In the genomic region with DNA sequence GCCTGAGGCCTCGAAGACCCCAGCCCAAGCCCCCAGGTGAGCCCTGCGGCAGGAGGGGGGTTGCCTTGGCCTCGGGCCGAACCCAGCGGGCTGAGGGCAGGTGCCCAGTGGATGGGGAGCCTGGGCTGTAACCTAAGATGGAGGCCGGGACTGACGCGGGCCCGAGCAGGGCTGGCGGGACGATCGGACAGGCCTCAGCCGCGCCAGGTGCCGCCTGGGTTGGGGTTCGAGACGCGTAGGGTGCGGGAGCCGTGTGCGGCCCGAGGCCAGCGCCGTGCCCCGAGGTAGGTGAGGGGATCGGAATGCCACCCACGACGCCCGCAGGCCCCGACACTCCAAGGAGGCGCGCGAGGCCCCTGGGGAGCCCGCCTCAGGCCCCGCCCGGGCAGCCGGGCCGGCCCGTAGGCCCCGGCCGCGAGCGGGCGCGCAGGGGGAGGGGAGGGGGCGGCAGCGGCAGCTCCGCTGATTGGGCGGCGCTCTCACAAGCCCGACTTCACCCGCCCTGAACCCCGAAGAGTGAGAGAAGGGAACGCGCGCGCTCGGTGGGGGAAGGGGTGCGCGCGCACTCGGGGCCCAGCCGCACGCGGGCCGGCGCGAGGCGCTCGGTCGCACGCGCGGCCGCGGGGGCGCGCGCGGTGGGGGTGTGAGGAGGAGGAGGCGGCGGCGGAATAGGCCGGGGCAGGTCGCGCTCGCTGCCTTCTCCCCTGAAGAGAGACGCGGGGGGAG, we compare ENCODE assay signal across 8 cellular contexts. TPM values are rescaled to one million over a fixed set of nuclear protein-coding genes. Genes with fewer than 3 reads are reported as not detected.
DNase-seq lines count a peak whose midpoint lies in the region; ATAC-seq and TF ChIP-seq lines count a peak whose summit lies in the region.

A gene with protein sequence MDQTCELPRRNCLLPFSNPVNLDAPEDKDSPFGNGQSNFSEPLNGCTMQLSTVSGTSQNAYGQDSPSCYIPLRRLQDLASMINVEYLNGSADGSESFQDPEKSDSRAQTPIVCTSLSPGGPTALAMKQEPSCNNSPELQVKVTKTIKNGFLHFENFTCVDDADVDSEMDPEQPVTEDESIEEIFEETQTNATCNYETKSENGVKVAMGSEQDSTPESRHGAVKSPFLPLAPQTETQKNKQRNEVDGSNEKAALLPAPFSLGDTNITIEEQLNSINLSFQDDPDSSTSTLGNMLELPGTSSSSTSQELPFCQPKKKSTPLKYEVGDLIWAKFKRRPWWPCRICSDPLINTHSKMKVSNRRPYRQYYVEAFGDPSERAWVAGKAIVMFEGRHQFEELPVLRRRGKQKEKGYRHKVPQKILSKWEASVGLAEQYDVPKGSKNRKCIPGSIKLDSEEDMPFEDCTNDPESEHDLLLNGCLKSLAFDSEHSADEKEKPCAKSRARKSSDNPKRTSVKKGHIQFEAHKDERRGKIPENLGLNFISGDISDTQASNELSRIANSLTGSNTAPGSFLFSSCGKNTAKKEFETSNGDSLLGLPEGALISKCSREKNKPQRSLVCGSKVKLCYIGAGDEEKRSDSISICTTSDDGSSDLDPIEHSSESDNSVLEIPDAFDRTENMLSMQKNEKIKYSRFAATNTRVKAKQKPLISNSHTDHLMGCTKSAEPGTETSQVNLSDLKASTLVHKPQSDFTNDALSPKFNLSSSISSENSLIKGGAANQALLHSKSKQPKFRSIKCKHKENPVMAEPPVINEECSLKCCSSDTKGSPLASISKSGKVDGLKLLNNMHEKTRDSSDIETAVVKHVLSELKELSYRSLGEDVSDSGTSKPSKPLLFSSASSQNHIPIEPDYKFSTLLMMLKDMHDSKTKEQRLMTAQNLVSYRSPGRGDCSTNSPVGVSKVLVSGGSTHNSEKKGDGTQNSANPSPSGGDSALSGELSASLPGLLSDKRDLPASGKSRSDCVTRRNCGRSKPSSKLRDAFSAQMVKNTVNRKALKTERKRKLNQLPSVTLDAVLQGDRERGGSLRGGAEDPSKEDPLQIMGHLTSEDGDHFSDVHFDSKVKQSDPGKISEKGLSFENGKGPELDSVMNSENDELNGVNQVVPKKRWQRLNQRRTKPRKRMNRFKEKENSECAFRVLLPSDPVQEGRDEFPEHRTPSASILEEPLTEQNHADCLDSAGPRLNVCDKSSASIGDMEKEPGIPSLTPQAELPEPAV (N-terminal part only) (plus strand): TSS at position 655 of the 726 bp plus-strand sequence. CDS start 1,331 bp downstream, outside the sequence.

- CTCF ChIA-PET in CD8-positive, alpha-beta memory T cell (lab: Charles Lee): interaction anchor here (0.7 to 5.1 kb wide), 2 partner anchors 20 to 46 kb away, joined by 3 to 30 read pairs; no protein-coding TSS in a partner anchor

- peak within 1 kb of the TSS; percentile 74 for H3K27ac ChIP-seq in CD8-positive, alpha-beta memory T cell (ENCODE audit: low read depth, low read length)
- peak within 1 kb of the TSS; percentile 83 for H3K27ac ChIP-seq in HL-60 (replicated peaks)
- H3K27ac ChIP-seq in SJCRH30: peak within 1 kb of the TSS; percentile 88
- peak within 1 kb of the TSS; percentile 59 to 97 (median 92) for H3K27ac ChIP-seq in gastroesophageal sphincter
- peak within 1 kb of the TSS; percentile 98 for H3K27ac ChIP-seq in substantia nigra (ENCODE audit: low read depth, low read length, poor library complexity, severe bottlenecking)

- DNase-seq in CD8-positive, alpha-beta memory T cell: peak; percentile 83 to 94 (median 89)
- peak; percentile 78 to 83 for DNase-seq in HL-60 (ENCODE audit: low read depth in 1 of 2, low spot score in 1 of 2)
- DNase-seq in SJCRH30: no peak
- peak; percentile 91 for DNase-seq in activated naive CD4-positive, alpha-beta T cell treated with Interleukin-2 at 50 U/mL for 16 hours
- peak in 55 of 56 donors; percentile 55 to 98 (median 89) for DNase-seq in nucleus accumbens (lab: John Stamatoyannopoulos, UW)
- peak; percentile 63 to 97 (median 89) for DNase-seq in substantia nigra (lab: John Stamatoyannopoulos, UW)

- H3K36me3 Mint-ChIP-seq in CD8-positive, alpha-beta memory T cell: peaks cover 3 to 34% (median 9%) of the 10 kb centered on the region in 3 donors

- H3K9me3 ChIP-seq in CD8-positive, alpha-beta memory T cell (ENCODE audit: low read length): no peaks in the 10 kb centered on the region
- H3K9me3 ChIP-seq in SJCRH30 (replicated peaks): no peaks in the 10 kb centered on the region
- H3K9me3 ChIP-seq in gastroesophageal sphincter: no peaks in the 10 kb centered on the region

- H3K27me3 ChIP-seq in CD8-positive, alpha-beta memory T cell (ENCODE audit: insufficient read depth, low read length, poor library complexity, severe bottlenecking): no peaks in the 10 kb centered on the region
- no peaks in the 10 kb centered on the region for H3K27me3 ChIP-seq in HL-60 (ENCODE audit: insufficient read depth, poor library complexity, severe bottlenecking)
- H3K27me3 ChIP-seq in SJCRH30: no peaks in the 10 kb centered on the region
- no peaks in the 10 kb centered on the region for H3K27me3 ChIP-seq in gastroesophageal sphincter

- WGBS in gastroesophageal sphincter (ENCODE audit: low coverage in 1 of 2), 2 donors: no CpG with 5 or more reads among the region's 89 CpGs

- H3K4me3 ChIP-seq in CD8-positive, alpha-beta memory T cell (ENCODE audit: low read length): peak within 1 kb of the TSS; percentile 65
- H3K4me3 ChIP-seq in HL-60 (replicated peaks; ENCODE audit: insufficient read depth, low read length) (peak within 1 kb of the TSS; percentile 64), SJCRH30 (peak within 1 kb of the TSS; percentile 62), gastroesophageal sphincter (peak within 1 kb of the TSS; percentile 50 to 80)

- H3K27ac Mint-ChIP-seq in CD8-positive, alpha-beta memory T cell: peak within 1 kb of the TSS; percentile 59 to 97 (median 90)

- TF ChIP-seq CTCF in HL-60 (IDR thresholded peaks at IDR 0.05; ENCODE audit: insufficient read depth, low read length) (no peak), gastroesophageal sphincter (IDR thresholded peaks at IDR 0.05) (no peak)

- POLR2A ChIA-PET in CD8-positive, alpha-beta memory T cell (lab: Charles Lee): interaction anchor here (0.6 to 2.9 kb wide), 6 partner anchors 20 to 383 kb away, joined by 3 to 16 read pairs (median 4); a partner anchor contains a TSS

- ATAC-seq in GM19452 (IDR thresholded peaks at IDR 0.05; ENCODE audit: unreplicated experiment) (peak; percentile 69), gastroesophageal sphincter (peak; percentile 84)

- H3K4me1 ChIP-seq in CD8-positive, alpha-beta memory T cell (ENCODE audit: insufficient read depth, low read length): peaks cover 64% of the 10 kb centered on the region
- H3K4me1 ChIP-seq in SJCRH30: no peaks in the 10 kb centered on the region; the same call in 1 of the 2 replicates
- H3K4me1 ChIP-seq in gastroesophageal sphincter: peaks cover 10 to 56% (median 32%) of the 10 kb centered on the region in 3 donors

- peak; percentile 47 to 48 for TF ChIP-seq POLR2A in gastroesophageal sphincter (IDR thresholded peaks at IDR 0.05)

- H3K27me3 Mint-ChIP-seq in CD8-positive, alpha-beta memory T cell: no peaks in the 10 kb centered on the region

- TF ChIP-seq EP300 in gastroesophageal sphincter (IDR thresholded peaks at IDR 0.05): no peak

- peaks cover 52 to 61% (median 55%) of the 10 kb centered on the region in 3 donors for H3K4me1 Mint-ChIP-seq in CD8-positive, alpha-beta memory T cell

- no peaks in the 10 kb centered on the region for H3K9me3 Mint-ChIP-seq in CD8-positive, alpha-beta memory T cell

- H3K4me3 Mint-ChIP-seq in CD8-positive, alpha-beta memory T cell: peak within 1 kb of the TSS; percentile 82 to 93 (median 88)

- H3K36me3 ChIP-seq in CD8-positive, alpha-beta memory T cell (ENCODE audit: insufficient read depth, low read length): peaks cover 19% of the 10 kb centered on the region
- no peaks in the 10 kb centered on the region for H3K36me3 ChIP-seq in SJCRH30
- peaks cover 0 to 15% of the 10 kb centered on the region in 2 donors for H3K36me3 ChIP-seq in gastroesophageal sphincter

RNA-seq across cellular contexts. Expression of the gene that starts here (rescaled TPM):
- 10 to 100 TPM; 86.7 to 93.1 TPM for total RNA-seq in CD8-positive, alpha-beta memory T cell
- 48.7 TPM for polyA plus RNA-seq in CD8-positive, alpha-beta memory T cell
- 3.5 and 5.7 TPM in 2 replicates for total RNA-seq in SJCRH30 (2014; rRNA removed; shearing (Covaris generic))
- 10 to 100 TPM; 41.1 to 58.4 (median 49.5) TPM for total RNA-seq in gastroesophageal sphincter

Comparison
In these comparisons a context has a peak if more than half of its experiments do, and no peak if none do; other contexts are left out.
1. DNase-seq: peak in CD8-positive, alpha-beta memory T cell (5 of 5), HL-60 (2 of 2), activated naive CD4-positive, alpha-beta T cell treated with Interleukin-2 at 50 U/mL for 16 hours (single experiment), nucleus accumbens (55 of 56) and substantia nigra (49 of 49); none in SJCRH30 (0 of 2).
2. Peak in every context shown above with its lines, with median percentiles within 50 percentile points of each other: H3K27ac ChIP-seq and H3K4me3 ChIP-seq.